ENCODE assay signal across 31 cellular contexts in genomic region chr12:110802489-110802888, GRCh38. TPM values are rescaled to one million over a fixed set of nuclear protein-coding genes. Genes with fewer than 3 reads are reported as not detected.
"Had no signal": no experiment of that assay in that cellular context is flagged by ENCODE, and none has a peak within 500 bp of the region (broad histone marks: within the 10 kb centered on the region; RNA-seq: fewer than 3 reads in every experiment).

No MANE protein-coding gene starts in this region.

- H3K4me3 ChIP-seq: stomach, suprapubic skin, testis, thoracic aorta, thyroid gland, tibial artery, tibial nerve, transverse colon, upper lobe of left lung, upper lobe of right lung, uterus, vagina had no signal

- H3K9me3 ChIP-seq: suprapubic skin, testis, thyroid gland, vagina had no signal

- H3K36me3 ChIP-seq: stomach, suprapubic skin, thoracic aorta, thyroid gland, tibial artery, tibial nerve, transverse colon, upper lobe of left lung, upper lobe of right lung, uterus, vagina had no signal

- H3K27me3 ChIP-seq: stomach, suprapubic skin, testis, thyroid gland, tibial artery, tibial nerve, transverse colon, upper lobe of left lung, upper lobe of right lung, uterus, vagina had no signal

- H3K27ac ChIP-seq: stomach, suprapubic skin, testis, thoracic aorta, thyroid gland, tibial artery, tibial nerve, transverse colon, upper lobe of left lung, upper lobe of right lung, uterus, vagina had no signal

- FAIRE-seq: urothelium cell line had no signal

- ATAC-seq: stimulated activated effector memory CD8-positive, alpha-beta T cell treated with anti-CD3 and anti-CD28 coated beads, Interleukin-12 subunit alpha, Interleukin-12 subunit beta, amount 100 ng/mL, for 72 hours; stimulated activated memory B cell treated with anti-CD40 and anti-IgM and Interleukin-4, amounts not matched to agents 10 μg/mL and 1 μg/mL and 100 μg/mL, for 72 hours; stimulated activated naive B cell treated with anti-CD40 and anti-IgM and Interleukin-4, amounts not matched to agents 10 μg/mL and 1 μg/mL and 100 μg/mL, for 72 hours; stimulated activated naive CD8-positive, alpha-beta T cell treated with anti-CD3 and anti-CD28 coated beads, Interleukin-15, amount 100 ng/mL, for 72 hours; stimulated activated naive CD8-positive, alpha-beta T cell treated with anti-CD3 and anti-CD28 coated beads, Interleukin-15, Interleukin-2, amounts not matched to agents 100 U/mL and 50 U/mL, for 24 hours; upper lobe of right lung had no signal

- DNase-seq: stimulated activated CD4-positive, alpha-beta T cell treated with anti-CD3 and anti-CD28 coated beads, Interleukin-2, amount 100 ng/mL, for 48 hours; stimulated activated CD4-positive, alpha-beta T cell treated with anti-CD3 and anti-CD28 coated beads, Interleukin-4, amount 100 ng/mL, for 1 hour; stimulated activated CD4-positive, alpha-beta T cell treated with anti-CD3 and anti-CD28 coated beads, Interleukin-4, amount 100 ng/mL, for 24 hours; stimulated activated CD4-positive, alpha-beta T cell treated with anti-CD3 and anti-CD28 coated beads, Interleukin-4, amount 100 ng/mL, for 4 hours; stimulated activated CD8-positive, alpha-beta memory T cell treated with anti-CD3 and anti-CD28 coated beads, Interleukin-4, amount 100 ng/mL, for 48 hours; stimulated activated naive B cell treated with anti-CD40 and anti-IgM and Interleukin-4, amounts not matched to agents 10 μg/mL and 1 μg/mL and 100 μg/mL, for 72 hours; stimulated activated naive CD4-positive, alpha-beta T cell; stimulated activated naive CD4-positive, alpha-beta T cell treated with Interleukin-2 at 50 U/mL for 16 hours; stimulated activated naive CD8-positive, alpha-beta T cell treated with anti-CD3 and anti-CD28 coated beads, Interleukin-15, amount 100 ng/mL, for 72 hours; stimulated activated naive CD8-positive, alpha-beta T cell treated with anti-CD3 and anti-CD28 coated beads, Interleukin-15, Interleukin-2, amounts not matched to agents 100 U/mL and 50 U/mL, for 24 hours; stomach; substantia nigra; testis; thyroid gland; tibial artery; transverse colon; trophoblast cell; upper lobe of left lung; upper lobe of right lung; uterus had no signal

- H3K4me1 ChIP-seq: stomach, testis, thyroid gland, tibial artery, tibial nerve, transverse colon, upper lobe of left lung, upper lobe of right lung, uterus, vagina had no signal

RNA-seq across cellular contexts. Expression of gene CCDC63, which starts 44.3 kb away (rescaled TPM):
- total RNA-seq: stomach, subcutaneous adipose tissue, suprapubic skin, temporal lobe, thoracic aorta, thyroid gland, tibial nerve, transverse colon, upper lobe of left lung, upper lobe of right lung, ureter, urinary bladder, uterus, vagina had no signal
- polyA plus RNA-seq: stomach, urinary bladder had no signal
